ENCODE assay signal across 1 cellular context in genomic region chr3:4985330-4986174, GRCh38.
TF ChIP-seq lines count a peak whose summit lies in the region.

No MANE protein-coding gene starts in this region.

TF ChIP-seq in SK-N-SH, 30 proteins besides CTCF, POLR2A, EP300 and RAD21 (continued from another document):
- TF ChIP-seq REST (IDR thresholded peaks at IDR 0.05; ENCODE audit: low read depth, low read length) (no peak), USF1 (IDR thresholded peaks at IDR 0.05; ENCODE audit: borderline replicate concordance, low read depth) (no peak)
